In genomic region chr6:139540276-139540675, GRCh38 we compare ENCODE assay signal across 9 cellular contexts.
DNase-seq lines count a peak whose midpoint lies in the region; ATAC-seq and TF ChIP-seq lines count a peak whose summit lies in the region.
"Had no signal": no experiment of that assay in that cellular context is flagged by ENCODE, and none has a peak within 500 bp of the region (broad histone marks: within the 10 kb centered on the region; RNA-seq: fewer than 3 reads in every experiment).

No MANE protein-coding gene starts in this region.

- WGBS in GM23248 (ENCODE audit: low coverage in 1 of 2, low lambda C conversion rate in 2 of 2, missing lambda C conversion rate in 2 of 2), 2 experiments: 5 to 7% methylated on average over 5 of the region's 5 CpGs
- 41 to 54% methylated on average over 5 of the region's 5 CpGs for WGBS in body of pancreas, 2 donors

- no peak overlapping the region for H3K4me3 ChIP-seq in AG04450 (ENCODE audit: low read depth, low read length)
- H3K4me3 ChIP-seq in GM23248: peak overlapping the region; percentile 54
- H3K4me3 ChIP-seq in SJCRH30: peak overlapping the region; percentile 31
- H3K4me3 ChIP-seq in body of pancreas: no peak overlapping the region
- no peak overlapping the region for H3K4me3 ChIP-seq in retinal pigment epithelial cell (ENCODE audit: low read length)
- H3K4me3 ChIP-seq: cardiac muscle cell had no signal

- H3K9me3 ChIP-seq in AG04450 (ENCODE audit: control insufficient read depth, insufficient read depth, low read length): peaks cover 2% of the 10 kb centered on the region; the same call in 1 of the 2 replicates
- no peaks in the 10 kb centered on the region for H3K9me3 ChIP-seq in GM23248 (ENCODE audit: low read depth)
- H3K9me3 ChIP-seq in SJCRH30 (replicated peaks): no peaks in the 10 kb centered on the region
- no peaks in the 10 kb centered on the region for H3K9me3 ChIP-seq in body of pancreas

- peaks cover 24% of the 10 kb centered on the region for H3K4me1 ChIP-seq in GM23248 (ENCODE audit: insufficient read depth)
- H3K4me1 ChIP-seq in SJCRH30: peaks cover 7% of the 10 kb centered on the region
- H3K4me1 ChIP-seq in body of pancreas: peaks cover 54% of the 10 kb centered on the region

- no peaks in the 10 kb centered on the region for H3K9me2 ChIP-seq in GM23248 (ENCODE audit: insufficient read depth)

- ATAC-seq in body of pancreas: peak; percentile 41
- ATAC-seq in activated CD4-positive, CD25-positive, alpha-beta regulatory T cell treated with anti-CD3 and anti-CD28 coated beads, Interleukin-2, amount 50 U/mL, for 24 hours: no peak

- CTCF ChIA-PET in AG04450 (lab: Charles Lee): interaction anchor here (1.0 kb wide), 1 partner anchor 171 kb away, joined by 3 read pairs; no protein-coding TSS in a partner anchor

- H3K9ac ChIP-seq in GM23248: peak overlapping the region; percentile 78

- no peak for TF ChIP-seq CTCF in AG04450 (IDR thresholded peaks at IDR 0.05; ENCODE audit: low read depth, low read length)
- no peak for TF ChIP-seq CTCF in body of pancreas (IDR thresholded peaks at IDR 0.05)
- no peak for TF ChIP-seq CTCF in retinal pigment epithelial cell (conservative IDR thresholded peaks at IDR 0.05; ENCODE audit: low read depth, low read length)

- H3K27ac ChIP-seq in AG04450 (ENCODE audit: low read depth, low read length) (peak overlapping the region; percentile 93), GM23248 (peak overlapping the region; percentile 99), SJCRH30 (peak overlapping the region; percentile 87), body of pancreas (peak overlapping the region; percentile 20 to 73 (median 62))
- H3K27ac ChIP-seq: cardiac muscle cell had no signal

- H3K27me3 ChIP-seq in AG04450 (ENCODE audit: control insufficient read depth, insufficient read depth, low read length) (no peaks in the 10 kb centered on the region), GM23248 (replicated peaks; ENCODE audit: insufficient read depth) (no peaks in the 10 kb centered on the region), SJCRH30 (no peaks in the 10 kb centered on the region), body of pancreas (no peaks in the 10 kb centered on the region)
- H3K27me3 ChIP-seq: cardiac muscle cell had no signal

- H3K36me3 ChIP-seq in GM23248 (ENCODE audit: low read depth) (no peaks in the 10 kb centered on the region), SJCRH30 (no peaks in the 10 kb centered on the region), body of pancreas (replicated peaks in 1 of 2; ENCODE audit: insufficient read depth in 1 of 2, low read depth in 2 of 2) (no peaks in the 10 kb centered on the region)
- H3K36me3 ChIP-seq: cardiac muscle cell had no signal

- no peak for TF ChIP-seq POLR2A in body of pancreas (IDR thresholded peaks at IDR 0.05)

- in situ Hi-C loops in GM23248 (cut with MboI): no loop called here

- intact Hi-C loops in body of pancreas (cut with DNase I): no loop called here

- no peak for DNase-seq in AG04450 (ENCODE audit: low read depth, low spot score)
- peak; percentile 88 for DNase-seq in GM23248
- DNase-seq in SJCRH30: peak; percentile 16 to 17
- peak in 3 of 4 donors; percentile 28 to 50 (median 46) for DNase-seq in body of pancreas
- peak; percentile 59 for DNase-seq in retinal pigment epithelial cell (ENCODE audit: low read depth)
- DNase-seq in NCI-H1694 (lab: John Stamatoyannopoulos, UW): no peak
- DNase-seq in inferior parietal cortex (ENCODE audit: extremely low spot score): no peak

- H3K79me2 ChIP-seq in GM23248 (ENCODE audit: insufficient read depth): no peaks in the 10 kb centered on the region

- H3K4me2 ChIP-seq in GM23248 (ENCODE audit: unreplicated experiment): peak overlapping the region; percentile 85

- no peaks in the 10 kb centered on the region for H4K20me1 ChIP-seq in GM23248 (ENCODE audit: insufficient read depth)

- peaks cover 27% of the 10 kb centered on the region for H3F3A ChIP-seq in GM23248 (ENCODE audit: insufficient read depth)

- peak overlapping the region; percentile 76 for H2AFZ ChIP-seq in GM23248

- POLR2A ChIA-PET in AG04450 (lab: Yijun Ruan, JAX): interaction anchor here (0.8 to 1.4 kb wide), 2 partner anchors 48 to 166 kb away, joined by 3 to 19 read pairs; partner anchors contain the start of gene CITED2

Comparison
In these comparisons a context has a peak if more than half of its experiments do, and no peak if none do; other contexts are left out.
1. DNase-seq: peak in GM23248 (single experiment), SJCRH30 (2 of 2), body of pancreas (3 of 4) and retinal pigment epithelial cell (single experiment); none in AG04450 (single experiment), NCI-H1694 (single experiment) and inferior parietal cortex (single experiment).
2. H3K4me3 ChIP-seq: peak in GM23248 (single experiment) and SJCRH30 (single experiment); none in AG04450 (single experiment), body of pancreas (0 of 2) and retinal pigment epithelial cell (single experiment).
3. Peak in every context shown above with its lines, with median percentiles within 50 percentile points of each other: H3K27ac ChIP-seq.